8 cellular contexts compared by ENCODE assay signal in the genomic region with DNA sequence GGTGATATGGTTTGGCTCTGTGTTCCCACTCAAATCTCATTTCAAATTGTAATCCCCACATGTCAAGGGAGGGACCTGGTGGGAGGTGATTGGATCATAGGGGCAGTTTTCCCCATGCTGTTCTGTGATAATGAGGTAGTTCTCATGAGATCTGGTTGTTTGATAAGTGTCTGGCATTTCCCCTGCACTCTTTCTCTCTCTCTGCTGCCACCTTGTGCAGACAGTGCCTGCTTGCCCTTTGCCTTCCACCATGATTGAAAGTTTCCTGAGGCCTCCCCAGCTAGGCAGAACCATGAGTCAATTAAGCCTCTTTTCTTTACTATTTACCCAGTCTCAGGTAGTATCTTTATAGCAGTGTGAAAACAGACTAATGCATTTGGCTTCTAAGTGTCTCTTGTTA.
DNase-seq lines count a peak whose midpoint lies in the region; ATAC-seq and TF ChIP-seq lines count a peak whose summit lies in the region.
"Not testable (repeated sequence)": the region's sequence is repeated elsewhere in the genome, so short reads cannot be mapped to it uniquely, and the experiment has no call there.

No MANE protein-coding gene starts in this region.

- in situ Hi-C loops in Panc1 (cut with HindIII; ENCODE audit: low pct_unique_long_range_greater_than_20kb, low sequenced_read_pairs) = not testable (repeated sequence)

- H3K36me3 ChIP-seq in Panc1 (ENCODE audit: control insufficient read depth, insufficient read depth, low read length); mesendoderm (ENCODE audit: control insufficient read depth, insufficient read depth, low read length): not testable (repeated sequence)

- not testable (repeated sequence) for BruUV-seq in Panc1 (replicated peaks; lab: Mats Ljungman, UMichigan)

- not testable (repeated sequence) for H3K4me3 Mint-ChIP-seq in HFFc6; activated naive CD8-positive, alpha-beta T cell treated with anti-CD3 and anti-CD28 coated beads, Interleukin-2, amount 50 U/mL, for 24 hours

- H3K9ac ChIP-seq in mesendoderm (ENCODE audit: low read length) = not testable (repeated sequence)

- H3K4me2 ChIP-seq in mesendoderm (ENCODE audit: low read length) = not testable (repeated sequence)

- H3K27ac ChIP-seq in 22Rv1; Panc1 (ENCODE audit: low read length); mesendoderm (ENCODE audit: low read depth, low read length): not testable (repeated sequence)

- not testable (repeated sequence) for H3K23ac ChIP-seq in mesendoderm (ENCODE audit: low read length)

- not testable (repeated sequence) for H3K18ac ChIP-seq in mesendoderm (ENCODE audit: low read length)

- H3K4ac ChIP-seq in mesendoderm (ENCODE audit: low read depth, low read length) = not testable (repeated sequence)

- intact Hi-C loops in Panc1 (cut with micrococcal nuclease; ENCODE audit: unreplicated experiment) = not testable (repeated sequence)

- H3K27me3 ChIP-seq in Panc1 (ENCODE audit: control insufficient read depth, insufficient read depth, low read length); mesendoderm (ENCODE audit: insufficient read depth, low read length, poor library complexity): not testable (repeated sequence)

- H3K36me3 Mint-ChIP-seq in HFFc6 (ENCODE audit: low read depth); activated naive CD8-positive, alpha-beta T cell treated with anti-CD3 and anti-CD28 coated beads, Interleukin-2, amount 50 U/mL, for 24 hours (ENCODE audit: low read depth): not testable (repeated sequence)

- H4K8ac ChIP-seq in mesendoderm (ENCODE audit: low read depth, low read length) = not testable (repeated sequence)

- H3K27ac Mint-ChIP-seq in HFFc6; activated naive CD8-positive, alpha-beta T cell treated with anti-CD3 and anti-CD28 coated beads, Interleukin-2, amount 50 U/mL, for 24 hours: not testable (repeated sequence)

- H2BK5ac ChIP-seq in mesendoderm (ENCODE audit: low read length) = not testable (repeated sequence)

- not testable (repeated sequence) for H2BK15ac ChIP-seq in mesendoderm (replicated peaks; ENCODE audit: low read depth)

- H3K9me3 Mint-ChIP-seq in HFFc6 = peaks cover 31% of the 10 kb centered on the region
- peaks cover 16% of the 10 kb centered on the region for H3K9me3 Mint-ChIP-seq in activated naive CD8-positive, alpha-beta T cell treated with anti-CD3 and anti-CD28 coated beads, Interleukin-2, amount 50 U/mL, for 24 hours

- not testable (repeated sequence) for H2AK5ac ChIP-seq in mesendoderm (ENCODE audit: low read length)

- H3K56ac ChIP-seq in mesendoderm (ENCODE audit: low read length) = not testable (repeated sequence)

- not testable (repeated sequence) for ATAC-seq in Panc1
- peak; percentile 63 for ATAC-seq in activated naive CD8-positive, alpha-beta T cell treated with anti-CD3 and anti-CD28 coated beads, Interleukin-2, amount 50 U/mL, for 24 hours

- DNase-seq in GM10266 (ENCODE audit: extremely low spot score); Panc1 (ENCODE audit: low read depth, low spot score); activated naive CD8-positive, alpha-beta T cell treated with anti-CD3 and anti-CD28 coated beads, Interleukin-2, amount 50 U/mL, for 24 hours: not testable (repeated sequence)
- peak; percentile 11 for DNase-seq in HFFc6
- DNase-seq in NCI-H1694 treated with DMSO at 0.1 percent for 48 hours (lab: John Stamatoyannopoulos, UW) = peak; percentile 7
- peak; percentile 39 for DNase-seq in fibroblast of pulmonary artery (ENCODE audit: low read depth)
- peak; percentile 89 for DNase-seq in mesendoderm

- not testable (repeated sequence) for H3K79me1 ChIP-seq in mesendoderm (ENCODE audit: low read length)

- CTCF ChIA-PET in Panc1 (lab: Charles Lee) = not testable (repeated sequence)

- POLR2A ChIA-PET in Panc1 (lab: Charles Lee) = not testable (repeated sequence)

- not testable (repeated sequence) for H4K5ac ChIP-seq in mesendoderm (ENCODE audit: low read length)

- H3K4me3 ChIP-seq in Panc1 (ENCODE audit: low read depth in 2 of 2, low read length in 2 of 2); fibroblast of pulmonary artery (replicated peaks; ENCODE audit: low read depth, low read length); mesendoderm (ENCODE audit: low read length): not testable (repeated sequence)

- not testable (repeated sequence) for H3K27me3 Mint-ChIP-seq in HFFc6 (ENCODE audit: insufficient read depth); activated naive CD8-positive, alpha-beta T cell treated with anti-CD3 and anti-CD28 coated beads, Interleukin-2, amount 50 U/mL, for 24 hours

- peaks cover 14% of the 10 kb centered on the region; the same call in 1 of the 2 replicates for H3K4me1 Mint-ChIP-seq in HFFc6 (ENCODE audit: low read depth)
- H3K4me1 Mint-ChIP-seq in activated naive CD8-positive, alpha-beta T cell treated with anti-CD3 and anti-CD28 coated beads, Interleukin-2, amount 50 U/mL, for 24 hours = not testable (repeated sequence)

- TF ChIP-seq CTCF in 22Rv1 (IDR thresholded peaks at IDR 0.05) (peak; percentile 74), GM10266 (IDR thresholded peaks at IDR 0.05; ENCODE audit: control insufficient read depth, insufficient read depth, low read depth, missing control alignments) (peak; percentile 36), HFFc6 (IDR thresholded peaks at IDR 0.05) (peak; percentile 55; the same call in 1 of the 2 replicates), Panc1 (IDR thresholded peaks at IDR 0.05) (peak; percentile 52), fibroblast of pulmonary artery (IDR thresholded peaks at IDR 0.05; ENCODE audit: low read length, missing control alignments) (peak; percentile 55)

- H3K4me1 ChIP-seq in Panc1 (ENCODE audit: control insufficient read depth, insufficient read depth, low read length); mesendoderm (ENCODE audit: control insufficient read depth, low read depth, low read length): not testable (repeated sequence)

- H2BK120ac ChIP-seq in mesendoderm (ENCODE audit: low read depth, low read length) = not testable (repeated sequence)

- H3K79me2 ChIP-seq in mesendoderm (ENCODE audit: control insufficient read depth, insufficient read depth, low read length) = not testable (repeated sequence)

- H3K9me3 ChIP-seq in Panc1 (ENCODE audit: control insufficient read depth, insufficient read depth, low read depth, low read length) = not testable (repeated sequence)
